Comparison of ENCODE assay signal across 15 cellular contexts in genomic region chr7:32218741-32219283, GRCh38.
"Had no signal": no experiment of that assay in that cellular context is flagged by ENCODE, and none has a peak within 500 bp of the region (broad histone marks: within the 10 kb centered on the region; RNA-seq: fewer than 3 reads in every experiment).

No MANE protein-coding gene starts in this region.

- H3K4me1 Mint-ChIP-seq: nephron progenitor cell had no signal

- H3K27ac Mint-ChIP-seq: activated CD4-positive, alpha-beta memory T cell treated with anti-CD3 and anti-CD28 coated beads for 36 hours; activated naive CD4-positive, alpha-beta T cell treated with anti-CD3 and anti-CD28 coated beads, Interleukin-2, amount 50 U/mL, for 72 hours; nephron progenitor cell; T-helper 2 cell treated with Interferon-gamma antibody and Interleukin-4, amounts not matched to agents 5 μg/mL and 100 μg/mL, for 36 hours had no signal

- H3K9me3 Mint-ChIP-seq: activated CD4-positive, alpha-beta memory T cell treated with anti-CD3 and anti-CD28 coated beads for 36 hours; activated naive CD4-positive, alpha-beta T cell treated with anti-CD3 and anti-CD28 coated beads, Interleukin-2, amount 50 U/mL, for 72 hours; activated T-cell treated with anti-CD3 and anti-CD28 coated beads, Interleukin-2, amount 50 U/mL, for 4 hours; nephron progenitor cell; T-helper 2 cell treated with Interferon-gamma antibody and Interleukin-4, amounts not matched to agents 5 μg/mL and 100 μg/mL, for 36 hours had no signal

- H3K27me3 Mint-ChIP-seq: activated CD4-positive, alpha-beta memory T cell treated with anti-CD3 and anti-CD28 coated beads for 36 hours had no signal

- H3K4me3 Mint-ChIP-seq: activated CD4-positive, alpha-beta memory T cell treated with anti-CD3 and anti-CD28 coated beads for 36 hours; activated T-cell treated with anti-CD3 and anti-CD28 coated beads, Interleukin-2, amount 50 U/mL, for 4 hours; nephron progenitor cell; T-helper 2 cell treated with Interferon-gamma antibody and Interleukin-4, amounts not matched to agents 5 μg/mL and 100 μg/mL, for 36 hours had no signal

- ATAC-seq: activated naive CD4-positive, alpha-beta T cell treated with anti-CD3 and anti-CD28 coated beads, Interleukin-2, amount 50 U/mL, for 72 hours; activated T-cell treated with anti-CD3 and anti-CD28 coated beads, Interleukin-2, amount 50 U/mL, for 4 hours; body of pancreas; foreskin keratinocyte; upper lobe of right lung had no signal

- H3K36me3 Mint-ChIP-seq: activated CD4-positive, alpha-beta memory T cell treated with anti-CD3 and anti-CD28 coated beads for 36 hours; activated naive CD4-positive, alpha-beta T cell treated with anti-CD3 and anti-CD28 coated beads, Interleukin-2, amount 50 U/mL, for 72 hours had no signal

- DNase-seq: activated CD4-positive, alpha-beta memory T cell treated with anti-CD3 and anti-CD28 coated beads for 36 hours; activated CD4-positive, CD25-positive, alpha-beta regulatory T cell treated with anti-CD3 and anti-CD28 coated beads, Interleukin-2, amount 50 U/mL, for 72 hours; activated effector memory CD4-positive, alpha-beta T cell treated with anti-CD3 and anti-CD28 coated beads, Interleukin-2, amount 50 U/mL, for 16 hours; activated T-cell treated with anti-CD3 and anti-CD28 coated beads, Interleukin-2, amount 50 U/mL, for 4 hours; amniotic stem cell; body of pancreas; foreskin keratinocyte; heart left ventricle; mesenchymal stem cell; nephron progenitor cell; stimulated activated CD4-positive, alpha-beta T cell treated with anti-CD3 and anti-CD28 coated beads, Interleukin-2, amount 100 ng/mL, for 48 hours; stimulated activated naive CD4-positive, alpha-beta T cell treated with Interleukin-2 at 50 U/mL for 16 hours; upper lobe of right lung had no signal
